12 cellular contexts compared by ENCODE assay signal in genomic region chr3:159798951-159799350, GRCh38. TPM values are rescaled to one million over a fixed set of nuclear protein-coding genes. Genes with fewer than 3 reads are reported as not detected.
A peak's percentile ranks its signal among the peaks of the same experiment; 100 is the strongest.
DNase-seq lines count a peak whose midpoint lies in the region; ATAC-seq, FAIRE-seq and TF ChIP-seq lines count a peak whose summit lies in the region.
"Had no signal": no experiment of that assay in that cellular context is flagged by ENCODE, and none has a peak within 500 bp of the region (broad histone marks: within the 10 kb centered on the region; RNA-seq: fewer than 3 reads in every experiment).

No MANE protein-coding gene starts in this region.

- no peaks in the 10 kb centered on the region for H3K9me2 ChIP-seq in PC-9 (ENCODE audit: insufficient read depth)

- WGBS in small intestine, 3 donors, result 68 to 78% (median 69%) methylated on average over 2 of the region's 2 CpGs

- no peak for FAIRE-seq in small intestine (lab: Jason Lieb, UNC)
- FAIRE-seq: GM19239 had no signal

- no peaks in the 10 kb centered on the region for H4K20me1 ChIP-seq in PC-9 (ENCODE audit: insufficient read depth)

- peak; percentile 63 for DNase-seq in AG08395 (ENCODE audit: low spot score)
- peak in 1 of 2 experiments; percentile 84 for DNase-seq in PC-9
- DNase-seq in fibroblast of gingiva (ENCODE audit: low read depth), result peak; percentile 32
- no peak for DNase-seq in small intestine
- DNase-seq in NCI-H146 (lab: John Stamatoyannopoulos, UW), result no peak
- DNase-seq: activated naive CD4-positive, alpha-beta T cell treated with Interleukin-2 at 50 U/mL for 16 hours; NCI-H1930 had no signal

- H3K4me3 ChIP-seq in PC-9, result no peak overlapping the region
- no peak overlapping the region for H3K4me3 ChIP-seq in small intestine (ENCODE audit: low read depth in 1 of 2, low read length in 2 of 2)

- H3K4me1 Mint-ChIP-seq in nephron, result peaks cover 20% of the 10 kb centered on the region

- CTCF ChIA-PET in PC-9 (lab: Charles Lee), result interaction anchor here (0.6 kb wide), 1 partner anchor 17 kb away, joined by 3 read pairs; no protein-coding TSS in a partner anchor

- no peak for TF ChIP-seq CTCF in PC-9 (conservative IDR thresholded peaks at IDR 0.05)
- no peak for TF ChIP-seq CTCF in nephron (IDR thresholded peaks at IDR 0.05; ENCODE audit: unreplicated experiment in 3 of 3)

- H3K4me2 ChIP-seq in PC-9, result peak overlapping the region; percentile 8

- no peaks in the 10 kb centered on the region for H3K27me3 Mint-ChIP-seq in nephron (ENCODE audit: low read depth)

- POLR2A ChIA-PET in PC-9 (lab: Charles Lee; ENCODE audit: unreplicated experiment), result interaction anchor here (0.6 to 0.7 kb wide), 3 partner anchors 11 to 36 kb away, joined by 3 to 11 read pairs (median 6); no protein-coding TSS in a partner anchor

- no peak overlapping the region for H3K4me3 Mint-ChIP-seq in nephron

- intact Hi-C loops in PC-9 (cut with micrococcal nuclease; ENCODE audit: unreplicated experiment), result loop anchor here (1.0 kb wide), 1 partner anchor 34 kb away; no protein-coding TSS in a partner anchor

- H3K36me3 Mint-ChIP-seq in nephron (ENCODE audit: low read depth), result no peaks in the 10 kb centered on the region

- no peaks in the 10 kb centered on the region for H3K27me3 ChIP-seq in PC-9 (ENCODE audit: insufficient read depth, low read depth)
- H3K27me3 ChIP-seq in small intestine (ENCODE audit: control insufficient read depth in 2 of 2, insufficient read depth in 2 of 2, low read length in 2 of 2), result no peaks in the 10 kb centered on the region

- H3K9me3 ChIP-seq in PC-9 (ENCODE audit: insufficient read depth, low read depth) (no peaks in the 10 kb centered on the region), small intestine (ENCODE audit: control insufficient read depth, low read depth) (no peaks in the 10 kb centered on the region)

- BruUV-seq in PC-9 (replicated peaks; lab: Mats Ljungman, UMichigan), result no TSS peak

- no peak for ATAC-seq in HG02852 (IDR thresholded peaks at IDR 0.05; ENCODE audit: unreplicated experiment)
- no peak for ATAC-seq in GM21528 (IDR thresholded peaks at IDR 0.05; ENCODE audit: low FRiP score, unreplicated experiment)

- peaks cover 32% of the 10 kb centered on the region for H3K79me2 ChIP-seq in PC-9 (ENCODE audit: low read depth)

- H3K27ac Mint-ChIP-seq in nephron, result peak overlapping the region; percentile 37 to 57 (median 50)

- peaks cover 15% of the 10 kb centered on the region; the same call in 1 of the 2 replicates for H3F3A ChIP-seq in PC-9 (ENCODE audit: insufficient read depth, low read depth)

- peak overlapping the region; percentile 13; the same call in 1 of the 2 replicates for H3K27ac ChIP-seq in PC-9
- H3K27ac ChIP-seq in small intestine (ENCODE audit: low read depth in 1 of 2, low read length in 1 of 2), result no peak overlapping the region

- H3K36me3 ChIP-seq in PC-9 (ENCODE audit: low read depth), result no peaks in the 10 kb centered on the region
- no peaks in the 10 kb centered on the region for H3K36me3 ChIP-seq in small intestine (ENCODE audit: control insufficient read depth in 2 of 2, insufficient read depth in 2 of 2, low read length in 2 of 2)

- peaks cover 15% of the 10 kb centered on the region for H3K4me1 ChIP-seq in PC-9 (replicated peaks; ENCODE audit: insufficient read depth)
- H3K4me1 ChIP-seq in small intestine (ENCODE audit: control insufficient read depth in 2 of 2, insufficient read depth in 1 of 2, low read depth in 1 of 2, low read length in 1 of 2), result no peaks in the 10 kb centered on the region

- no peak overlapping the region for H2AFZ ChIP-seq in PC-9

- H3K9me3 Mint-ChIP-seq in nephron, result no peaks in the 10 kb centered on the region

RNA-seq across cellular contexts. Expression of gene SCHIP1, which starts 40.7 kb away (rescaled TPM):
- 4.9 and 5.3 TPM in 2 replicates for total RNA-seq in PC-9 (2021)
- polyA plus RNA-seq in small intestine, result 1 to 10 TPM in 1 of 3 donors, under 1 TPM in 1, not detected in 1; 0.54 to 3.5 TPM
- total RNA-seq: HT-29 had no signal

Comparison
In these comparisons a context has a peak if more than half of its experiments do, and no peak if none do; other contexts are left out.
1. DNase-seq: peak in AG08395 (single experiment) and fibroblast of gingiva (single experiment); none in small intestine (single experiment) and NCI-H146 (single experiment).